ENCODE assay signal across 1 cellular context in the genomic region with DNA sequence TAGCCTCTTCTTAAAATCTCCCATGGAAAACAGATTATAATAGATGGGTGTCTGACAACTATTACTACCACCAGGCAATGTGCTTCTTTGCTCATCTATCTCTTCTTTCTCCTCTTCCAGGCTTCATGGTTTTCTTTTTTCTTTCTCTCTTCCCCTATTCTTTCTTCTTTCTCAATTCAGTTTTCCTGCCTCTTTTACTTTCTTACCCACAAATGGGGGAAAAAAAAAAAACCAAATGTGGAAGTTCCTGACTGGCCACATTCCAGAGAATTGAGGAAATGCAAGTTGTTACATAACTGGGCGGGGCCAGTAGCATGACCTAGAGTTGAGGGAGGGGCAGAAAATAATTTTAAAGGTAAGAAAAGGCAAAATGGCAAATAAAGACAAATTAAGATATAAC.
TF ChIP-seq lines count a peak whose summit lies in the region.

No MANE protein-coding gene starts in this region.

TF ChIP-seq in H1, 55 proteins besides CTCF, POLR2A, EP300 and RAD21 (continued from another document):
- TF ChIP-seq, protein P1, sequence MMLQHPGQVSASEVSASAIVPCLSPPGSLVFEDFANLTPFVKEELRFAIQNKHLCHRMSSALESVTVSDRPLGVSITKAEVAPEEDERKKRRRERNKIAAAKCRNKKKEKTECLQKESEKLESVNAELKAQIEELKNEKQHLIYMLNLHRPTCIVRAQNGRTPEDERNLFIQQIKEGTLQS (IDR thresholded peaks at IDR 0.05; ENCODE audit: insufficient read depth, low read depth, low read length) = no peak
- TF ChIP-seq ZNF274 (IDR thresholded peaks at IDR 0.05; ENCODE audit: borderline replicate concordance, extremely low read depth, low read length) (no peak), GTF2F1 (IDR thresholded peaks at IDR 0.05; ENCODE audit: borderline replicate concordance, low read depth, low read length) (no peak), CEBPB (IDR thresholded peaks at IDR 0.05; ENCODE audit: low read depth, low read length) (peak; percentile 59; the same call in 1 of the 2 replicates), SAP30 (IDR thresholded peaks at IDR 0.05; ENCODE audit: insufficient read depth, insufficient replicate concordance, low read length) (no peak), ASH2L (IDR thresholded peaks at IDR 0.05; ENCODE audit: low read length) (peak; percentile 75), RFX5 (IDR thresholded peaks at IDR 0.05; ENCODE audit: borderline replicate concordance, low read depth, low read length) (no peak), POLR2AphosphoS5 (IDR thresholded peaks at IDR 0.05; ENCODE audit: low read depth, low read length) (no peak), TAF1 (IDR thresholded peaks at IDR 0.05; ENCODE audit: low read depth, low read length) (no peak), BRCA1 (IDR thresholded peaks at IDR 0.05; ENCODE audit: low read depth, low read length) (no peak), KDM5A (IDR thresholded peaks at IDR 0.05; ENCODE audit: low read length) (no peak), PHF8 (conservative IDR thresholded peaks at IDR 0.05; ENCODE audit: low read depth, low read length) (no peak), CREB1 (IDR thresholded peaks at IDR 0.05) (no peak), GABPA (IDR thresholded peaks at IDR 0.05; ENCODE audit: borderline replicate concordance, insufficient read depth, low read length) (no peak), NANOG (IDR thresholded peaks at IDR 0.05; ENCODE audit: insufficient read depth, low read depth, low read length, poor library complexity, severe bottlenecking) (no peak), TEAD4 (IDR thresholded peaks at IDR 0.05; ENCODE audit: low read depth, low read length) (peak; percentile 93), SUZ12 (IDR thresholded peaks at IDR 0.05; ENCODE audit: low read length) (no peak), CHD2 (IDR thresholded peaks at IDR 0.05; ENCODE audit: low read length) (no peak), CBX8 (IDR thresholded peaks at IDR 0.05; ENCODE audit: borderline replicate concordance, low read depth, low read length) (no peak), KDM1A (IDR thresholded peaks at IDR 0.05; ENCODE audit: borderline replicate concordance, low read length) (no peak), KDM4A (IDR thresholded peaks at IDR 0.05; ENCODE audit: low read depth, low read length, severe bottlenecking) (no peak), RBBP5 (IDR thresholded peaks at IDR 0.05; ENCODE audit: borderline replicate concordance, low read depth, low read length) (peak; percentile 78; the same call in 1 of the 2 replicates), SP4 (IDR thresholded peaks at IDR 0.05; ENCODE audit: low read length) (no peak), HDAC2 (IDR thresholded peaks at IDR 0.05; ENCODE audit: borderline replicate concordance in 1 of 2, low read depth in 2 of 2, low read length in 2 of 2) (0 out of 4 replicates have a peak, but pooled peaks of 1 of the 2 experiments have one; percentile 52), SIN3A (conservative IDR thresholded peaks at IDR 0.05 in 1 of 2, IDR thresholded peaks at IDR 0.05 in 1 of 2; ENCODE audit: low read depth in 1 of 2, low read length in 2 of 2) (no peak), RNF2 (IDR thresholded peaks at IDR 0.05; ENCODE audit: borderline replicate concordance, low read depth, low read length, missing control alignments, poor library complexity, severe bottlenecking) (no peak), MAFK (IDR thresholded peaks at IDR 0.05; ENCODE audit: low read depth, low read length) (no peak), SRF (IDR thresholded peaks at IDR 0.05; ENCODE audit: low read depth, low read length) (no peak), JUN (IDR thresholded peaks at IDR 0.05; ENCODE audit: low read depth, low read length) (peak; percentile 35; the same call in 1 of the 2 replicates), CTBP2 (IDR thresholded peaks at IDR 0.05; ENCODE audit: borderline replicate concordance, insufficient read depth, insufficient read length, low read length) (no peak), EGR1 (IDR thresholded peaks at IDR 0.05; ENCODE audit: borderline replicate concordance, low read depth, low read length) (no peak), SP2 (IDR thresholded peaks at IDR 0.05; ENCODE audit: low read length) (no peak), SP1 (IDR thresholded peaks at IDR 0.05; ENCODE audit: low read depth, low read length) (peak; percentile 90), BACH1 (IDR thresholded peaks at IDR 0.05; ENCODE audit: low read length) (no peak), POU5F1 (IDR thresholded peaks at IDR 0.05; ENCODE audit: low read depth, low read length) (no peak), HDAC6 (IDR thresholded peaks at IDR 0.05; ENCODE audit: low read depth, low read length) (no peak), SIX5 (IDR thresholded peaks at IDR 0.05; ENCODE audit: low read depth, low read length) (no peak), TBP (IDR thresholded peaks at IDR 0.05; ENCODE audit: low read depth, low read length) (no peak), CBX5 (IDR thresholded peaks at IDR 0.05; ENCODE audit: low read depth, low read length) (no peak), JUND (IDR thresholded peaks at IDR 0.05; ENCODE audit: low read length) (peak; percentile 59; the same call in 1 of the 2 replicates), BCL11A (IDR thresholded peaks at IDR 0.05; ENCODE audit: low read depth in 2 of 2, low read length in 2 of 2) (peak in 1 of 2 experiments; percentile 19), YY1 (IDR thresholded peaks at IDR 0.05; ENCODE audit: low read depth, low read length) (0 out of 2 replicates have a peak, but pooled peaks have one; percentile 18), TCF12 (IDR thresholded peaks at IDR 0.05; ENCODE audit: low read depth, low read length) (0 out of 2 replicates have a peak, but pooled peaks have one; percentile 40), SIRT6 (IDR thresholded peaks at IDR 0.05; ENCODE audit: low read length) (no peak)
- TF ChIP-seq, protein P2, sequence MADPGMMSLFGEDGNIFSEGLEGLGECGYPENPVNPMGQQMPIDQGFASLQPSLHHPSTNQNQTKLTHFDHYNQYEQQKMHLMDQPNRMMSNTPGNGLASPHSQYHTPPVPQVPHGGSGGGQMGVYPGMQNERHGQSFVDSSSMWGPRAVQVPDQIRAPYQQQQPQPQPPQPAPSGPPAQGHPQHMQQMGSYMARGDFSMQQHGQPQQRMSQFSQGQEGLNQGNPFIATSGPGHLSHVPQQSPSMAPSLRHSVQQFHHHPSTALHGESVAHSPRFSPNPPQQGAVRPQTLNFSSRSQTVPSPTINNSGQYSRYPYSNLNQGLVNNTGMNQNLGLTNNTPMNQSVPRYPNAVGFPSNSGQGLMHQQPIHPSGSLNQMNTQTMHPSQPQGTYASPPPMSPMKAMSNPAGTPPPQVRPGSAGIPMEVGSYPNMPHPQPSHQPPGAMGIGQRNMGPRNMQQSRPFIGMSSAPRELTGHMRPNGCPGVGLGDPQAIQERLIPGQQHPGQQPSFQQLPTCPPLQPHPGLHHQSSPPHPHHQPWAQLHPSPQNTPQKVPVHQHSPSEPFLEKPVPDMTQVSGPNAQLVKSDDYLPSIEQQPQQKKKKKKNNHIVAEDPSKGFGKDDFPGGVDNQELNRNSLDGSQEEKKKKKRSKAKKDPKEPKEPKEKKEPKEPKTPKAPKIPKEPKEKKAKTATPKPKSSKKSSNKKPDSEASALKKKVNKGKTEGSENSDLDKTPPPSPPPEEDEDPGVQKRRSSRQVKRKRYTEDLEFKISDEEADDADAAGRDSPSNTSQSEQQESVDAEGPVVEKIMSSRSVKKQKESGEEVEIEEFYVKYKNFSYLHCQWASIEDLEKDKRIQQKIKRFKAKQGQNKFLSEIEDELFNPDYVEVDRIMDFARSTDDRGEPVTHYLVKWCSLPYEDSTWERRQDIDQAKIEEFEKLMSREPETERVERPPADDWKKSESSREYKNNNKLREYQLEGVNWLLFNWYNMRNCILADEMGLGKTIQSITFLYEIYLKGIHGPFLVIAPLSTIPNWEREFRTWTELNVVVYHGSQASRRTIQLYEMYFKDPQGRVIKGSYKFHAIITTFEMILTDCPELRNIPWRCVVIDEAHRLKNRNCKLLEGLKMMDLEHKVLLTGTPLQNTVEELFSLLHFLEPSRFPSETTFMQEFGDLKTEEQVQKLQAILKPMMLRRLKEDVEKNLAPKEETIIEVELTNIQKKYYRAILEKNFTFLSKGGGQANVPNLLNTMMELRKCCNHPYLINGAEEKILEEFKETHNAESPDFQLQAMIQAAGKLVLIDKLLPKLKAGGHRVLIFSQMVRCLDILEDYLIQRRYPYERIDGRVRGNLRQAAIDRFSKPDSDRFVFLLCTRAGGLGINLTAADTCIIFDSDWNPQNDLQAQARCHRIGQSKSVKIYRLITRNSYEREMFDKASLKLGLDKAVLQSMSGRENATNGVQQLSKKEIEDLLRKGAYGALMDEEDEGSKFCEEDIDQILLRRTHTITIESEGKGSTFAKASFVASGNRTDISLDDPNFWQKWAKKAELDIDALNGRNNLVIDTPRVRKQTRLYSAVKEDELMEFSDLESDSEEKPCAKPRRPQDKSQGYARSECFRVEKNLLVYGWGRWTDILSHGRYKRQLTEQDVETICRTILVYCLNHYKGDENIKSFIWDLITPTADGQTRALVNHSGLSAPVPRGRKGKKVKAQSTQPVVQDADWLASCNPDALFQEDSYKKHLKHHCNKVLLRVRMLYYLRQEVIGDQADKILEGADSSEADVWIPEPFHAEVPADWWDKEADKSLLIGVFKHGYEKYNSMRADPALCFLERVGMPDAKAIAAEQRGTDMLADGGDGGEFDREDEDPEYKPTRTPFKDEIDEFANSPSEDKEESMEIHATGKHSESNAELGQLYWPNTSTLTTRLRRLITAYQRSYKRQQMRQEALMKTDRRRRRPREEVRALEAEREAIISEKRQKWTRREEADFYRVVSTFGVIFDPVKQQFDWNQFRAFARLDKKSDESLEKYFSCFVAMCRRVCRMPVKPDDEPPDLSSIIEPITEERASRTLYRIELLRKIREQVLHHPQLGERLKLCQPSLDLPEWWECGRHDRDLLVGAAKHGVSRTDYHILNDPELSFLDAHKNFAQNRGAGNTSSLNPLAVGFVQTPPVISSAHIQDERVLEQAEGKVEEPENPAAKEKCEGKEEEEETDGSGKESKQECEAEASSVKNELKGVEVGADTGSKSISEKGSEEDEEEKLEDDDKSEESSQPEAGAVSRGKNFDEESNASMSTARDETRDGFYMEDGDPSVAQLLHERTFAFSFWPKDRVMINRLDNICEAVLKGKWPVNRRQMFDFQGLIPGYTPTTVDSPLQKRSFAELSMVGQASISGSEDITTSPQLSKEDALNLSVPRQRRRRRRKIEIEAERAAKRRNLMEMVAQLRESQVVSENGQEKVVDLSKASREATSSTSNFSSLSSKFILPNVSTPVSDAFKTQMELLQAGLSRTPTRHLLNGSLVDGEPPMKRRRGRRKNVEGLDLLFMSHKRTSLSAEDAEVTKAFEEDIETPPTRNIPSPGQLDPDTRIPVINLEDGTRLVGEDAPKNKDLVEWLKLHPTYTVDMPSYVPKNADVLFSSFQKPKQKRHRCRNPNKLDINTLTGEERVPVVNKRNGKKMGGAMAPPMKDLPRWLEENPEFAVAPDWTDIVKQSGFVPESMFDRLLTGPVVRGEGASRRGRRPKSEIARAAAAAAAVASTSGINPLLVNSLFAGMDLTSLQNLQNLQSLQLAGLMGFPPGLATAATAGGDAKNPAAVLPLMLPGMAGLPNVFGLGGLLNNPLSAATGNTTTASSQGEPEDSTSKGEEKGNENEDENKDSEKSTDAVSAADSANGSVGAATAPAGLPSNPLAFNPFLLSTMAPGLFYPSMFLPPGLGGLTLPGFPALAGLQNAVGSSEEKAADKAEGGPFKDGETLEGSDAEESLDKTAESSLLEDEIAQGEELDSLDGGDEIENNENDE (IDR thresholded peaks at IDR 0.05; ENCODE audit: insufficient replicate concordance, low read length) = no peak
- TF ChIP-seq, protein P3, sequence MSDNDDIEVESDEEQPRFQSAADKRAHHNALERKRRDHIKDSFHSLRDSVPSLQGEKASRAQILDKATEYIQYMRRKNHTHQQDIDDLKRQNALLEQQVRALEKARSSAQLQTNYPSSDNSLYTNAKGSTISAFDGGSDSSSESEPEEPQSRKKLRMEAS (IDR thresholded peaks at IDR 0.05) = no peak
- TF ChIP-seq, protein P4, sequence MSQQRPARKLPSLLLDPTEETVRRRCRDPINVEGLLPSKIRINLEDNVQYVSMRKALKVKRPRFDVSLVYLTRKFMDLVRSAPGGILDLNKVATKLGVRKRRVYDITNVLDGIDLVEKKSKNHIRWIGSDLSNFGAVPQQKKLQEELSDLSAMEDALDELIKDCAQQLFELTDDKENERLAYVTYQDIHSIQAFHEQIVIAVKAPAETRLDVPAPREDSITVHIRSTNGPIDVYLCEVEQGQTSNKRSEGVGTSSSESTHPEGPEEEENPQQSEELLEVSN (IDR thresholded peaks at IDR 0.05) = no peak
- TF ChIP-seq, protein P5, sequence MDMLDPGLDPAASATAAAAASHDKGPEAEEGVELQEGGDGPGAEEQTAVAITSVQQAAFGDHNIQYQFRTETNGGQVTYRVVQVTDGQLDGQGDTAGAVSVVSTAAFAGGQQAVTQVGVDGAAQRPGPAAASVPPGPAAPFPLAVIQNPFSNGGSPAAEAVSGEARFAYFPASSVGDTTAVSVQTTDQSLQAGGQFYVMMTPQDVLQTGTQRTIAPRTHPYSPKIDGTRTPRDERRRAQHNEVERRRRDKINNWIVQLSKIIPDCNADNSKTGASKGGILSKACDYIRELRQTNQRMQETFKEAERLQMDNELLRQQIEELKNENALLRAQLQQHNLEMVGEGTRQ (IDR thresholded peaks at IDR 0.05; ENCODE audit: low read length) = no peak
- TF ChIP-seq, protein P6, sequence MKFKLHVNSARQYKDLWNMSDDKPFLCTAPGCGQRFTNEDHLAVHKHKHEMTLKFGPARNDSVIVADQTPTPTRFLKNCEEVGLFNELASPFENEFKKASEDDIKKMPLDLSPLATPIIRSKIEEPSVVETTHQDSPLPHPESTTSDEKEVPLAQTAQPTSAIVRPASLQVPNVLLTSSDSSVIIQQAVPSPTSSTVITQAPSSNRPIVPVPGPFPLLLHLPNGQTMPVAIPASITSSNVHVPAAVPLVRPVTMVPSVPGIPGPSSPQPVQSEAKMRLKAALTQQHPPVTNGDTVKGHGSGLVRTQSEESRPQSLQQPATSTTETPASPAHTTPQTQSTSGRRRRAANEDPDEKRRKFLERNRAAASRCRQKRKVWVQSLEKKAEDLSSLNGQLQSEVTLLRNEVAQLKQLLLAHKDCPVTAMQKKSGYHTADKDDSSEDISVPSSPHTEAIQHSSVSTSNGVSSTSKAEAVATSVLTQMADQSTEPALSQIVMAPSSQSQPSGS (IDR thresholded peaks at IDR 0.05; ENCODE audit: low read length) = peak; percentile 81; the same call in 1 of the 2 replicates
